ENCODE assay signal across 15 cellular contexts in the genomic region with DNA sequence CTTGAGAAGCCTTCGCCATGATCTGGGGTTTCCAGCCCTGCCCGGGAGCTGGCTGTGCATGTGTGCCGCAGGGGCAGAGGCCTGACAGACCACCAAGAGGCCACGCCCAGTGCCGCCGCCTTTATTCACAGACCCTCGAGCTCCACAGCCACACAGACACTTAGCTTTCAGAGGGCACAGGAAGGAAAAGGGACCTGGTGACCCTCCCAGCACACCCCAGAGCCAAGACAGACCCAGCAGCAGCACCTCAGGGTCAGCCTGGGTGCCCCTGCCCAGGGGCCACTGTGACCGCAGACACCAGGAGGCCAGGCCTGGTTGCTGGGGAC. TPM values are rescaled to one million over a fixed set of nuclear protein-coding genes. Genes with fewer than 3 reads are reported as not detected.
DNase-seq lines count a peak whose midpoint lies in the region; ATAC-seq, FAIRE-seq and TF ChIP-seq lines count a peak whose summit lies in the region.
"Had no signal": no experiment of that assay in that cellular context is flagged by ENCODE, and none has a peak within 500 bp of the region (broad histone marks: within the 10 kb centered on the region; RNA-seq: fewer than 3 reads in every experiment).

No MANE protein-coding gene starts in this region.

- H3K9ac ChIP-seq in rectal smooth muscle tissue (ENCODE audit: low read length) = peak overlapping the region; percentile 56

- no peak for TF ChIP-seq EP300 in A549 (IDR thresholded peaks at IDR 0.05)

- ATAC-seq in A549 = no peak

- H3K4me1 ChIP-seq in A549 = peaks cover 19% of the 10 kb centered on the region
- H3K4me1 ChIP-seq in Peyer's patch = peaks cover 0 to 15% (median 8%) of the 10 kb centered on the region in 4 donors
- H3K4me1 ChIP-seq in right atrium auricular region = peaks cover 0 to 23% of the 10 kb centered on the region in 2 donors
- H3K4me1 ChIP-seq in rectal smooth muscle tissue (ENCODE audit: control insufficient read depth, insufficient read depth, low read length) = peaks cover 8% of the 10 kb centered on the region
- H3K4me1 ChIP-seq in uterus = no peaks in the 10 kb centered on the region

- intact Hi-C loops in uterus (cut with DNase I; ENCODE audit: low total_unique reads) = no loop called here

- H3K4me2 ChIP-seq in A549 = peak overlapping the region; percentile 48
- H3K4me2 ChIP-seq: smooth muscle cell had no signal

- peak overlapping the region; percentile 54 to 81; a peak in 4 of 6 replicates for H3K27ac ChIP-seq in A549
- peak overlapping the region; percentile 31 to 92 (median 78) for H3K27ac ChIP-seq in Peyer's patch
- H3K27ac ChIP-seq in right atrium auricular region = peak overlapping the region; percentile 78 to 88
- H3K27ac ChIP-seq in rectal smooth muscle tissue (ENCODE audit: low read depth, low read length) = peak overlapping the region; percentile 86
- H3K27ac ChIP-seq in uterus = no peak overlapping the region

- POLR2A ChIA-PET in A549 (lab: Yijun Ruan, JAX) = interaction anchor here (1.0 to 1.3 kb wide), 2 partner anchors 11 kb away, joined by 3 to 4 read pairs; a partner anchor contains a TSS

- H3K36me3 ChIP-seq in Peyer's patch = peaks cover 0 to 7% (median 0%) of the 10 kb centered on the region in 3 donors
- H3K36me3 ChIP-seq in right atrium auricular region = no peaks in the 10 kb centered on the region
- H3K36me3 ChIP-seq in rectal smooth muscle tissue (ENCODE audit: control insufficient read depth, insufficient read depth, low read length) = no peaks in the 10 kb centered on the region
- no peaks in the 10 kb centered on the region for H3K36me3 ChIP-seq in uterus
- H3K36me3 ChIP-seq: MG63 had no signal

- no peak for TF ChIP-seq RAD21 in A549 (conservative IDR thresholded peaks at IDR 0.05 in 1 of 2, IDR thresholded peaks at IDR 0.05 in 1 of 2)

- 90% methylated on average over 3 of the region's 8 CpGs for WGBS in A549 (ENCODE audit: missing lambda C conversion rate)

- H3K4me3 ChIP-seq in A549 (no peak overlapping the region), Peyer's patch (no peak overlapping the region), right atrium auricular region (no peak overlapping the region), rectal smooth muscle tissue (ENCODE audit: low read length) (peak overlapping the region; percentile 27), uterus (no peak overlapping the region)
- H3K4me3 ChIP-seq: MG63, smooth muscle cell had no signal

- DNase-seq in A549 (ENCODE audit: low read depth in 1 of 2, low spot score in 1 of 2) = no peak
- no peak for DNase-seq in Peyer's patch
- DNase-seq in right atrium auricular region (ENCODE audit: low spot score) = no peak
- DNase-seq in HuH-7.5 (ENCODE audit: low spot score) = no peak
- DNase-seq in uterus = no peak
- no peak for DNase-seq in NCI-H1436 (lab: John Stamatoyannopoulos, UW)
- DNase-seq in HT-29 (ENCODE audit: low spot score) = no peak
- DNase-seq: activated naive CD4-positive, alpha-beta T cell; DMS79 had no signal

- no peak for FAIRE-seq in A549 (lab: Jason Lieb, UNC)
- FAIRE-seq: bronchial epithelial cell had no signal

- H3K27me3 ChIP-seq in Peyer's patch (no peaks in the 10 kb centered on the region), right atrium auricular region (no peaks in the 10 kb centered on the region), rectal smooth muscle tissue (ENCODE audit: control insufficient read depth, insufficient read depth, low read length) (no peaks in the 10 kb centered on the region), uterus (no peaks in the 10 kb centered on the region)
- H3K27me3 ChIP-seq: MG63 had no signal

- no peak for TF ChIP-seq CTCF in A549 (IDR thresholded peaks at IDR 0.05)
- TF ChIP-seq CTCF in Peyer's patch (IDR thresholded peaks at IDR 0.05) = no peak
- no peak for TF ChIP-seq CTCF in right atrium auricular region (IDR thresholded peaks at IDR 0.05)
- no peak for TF ChIP-seq CTCF in uterus (IDR thresholded peaks at IDR 0.05)

- TF ChIP-seq POLR2A in A549 (IDR thresholded peaks at IDR 0.05; ENCODE audit: low read length) (no peak), Peyer's patch (IDR thresholded peaks at IDR 0.05) (no peak), uterus (IDR thresholded peaks at IDR 0.05) (no peak)

- no peaks in the 10 kb centered on the region for H3K9me3 ChIP-seq in A549
- no peaks in the 10 kb centered on the region for H3K9me3 ChIP-seq in Peyer's patch
- H3K9me3 ChIP-seq in right atrium auricular region = no peaks in the 10 kb centered on the region
- no peaks in the 10 kb centered on the region for H3K9me3 ChIP-seq in uterus
- H3K9me3 ChIP-seq: MG63 had no signal

- CTCF ChIA-PET in A549 (lab: Yijun Ruan, JAX) = interaction anchor here (0.7 to 4.0 kb wide), 21 partner anchors 8 to 136 kb away, joined by 3 to 25 read pairs (median 4); a partner anchor contains a TSS

TF ChIP-seq in A549, 52 proteins besides CTCF, POLR2A, EP300 and RAD21:
- TF ChIP-seq RFX5 (IDR thresholded peaks at IDR 0.05) = no peak
- no peak for TF ChIP-seq CBX2 (IDR thresholded peaks at IDR 0.05; ENCODE audit: borderline replicate concordance, low read depth)

RNA-seq across cellular contexts. Expression of a gene that starts 10.8 kb away (rescaled TPM):
- 30.9 and 32.0 TPM in 2 replicates for polyA plus RNA-seq in A549 (2011; rRNA removed)
- 87.2 and 126 TPM in 2 replicates for polyA plus RNA-seq in A549 (2012; cell fraction: cytosol; rRNA removed)
- polyA plus RNA-seq in A549 (2012; cell fraction: nucleus; rRNA removed) = 108 and 113 TPM in 2 replicates
- polyA plus RNA-seq in A549 (2017; fragmentation: RNase III; extraction: RNeasy Plus Mini Kit Qiagen cat#74134 plus additional on column Dnase treatment) = 43.9 to 51.0 TPM (median 45.1 TPM) in 3 replicates
- polyA minus RNA-seq in A549 (2011; rRNA and poly(A)+ RNA removed) = 8.6 and 12.1 TPM in 2 replicates
- total RNA-seq in Peyer's patch = 10 to 100 TPM; 19.6 to 47.9 (median 28.8) TPM
- 100 to 1,000 TPM in 1 of 2 donors, 10 to 100 TPM in 1; 91.3 to 108 TPM for total RNA-seq in right atrium auricular region
- total RNA-seq in uterus = 10 to 100 TPM; 30.5 to 92.6 (median 61.3) TPM
- total RNA-seq in HT-29 (2014; rRNA removed; shearing (Covaris generic)) = 159 and 160 TPM in 2 replicates

RNA-seq across cellular contexts. Expression of a gene that starts 12.6 kb away (rescaled TPM):
- polyA plus RNA-seq in A549 (2011; rRNA removed) (not detected in 2 replicates), A549 (2017; fragmentation: RNase III; extraction: RNeasy Plus Mini Kit Qiagen cat#74134 plus additional on column Dnase treatment) (0.09 TPM in 1 of 3 replicates, not detected in the others)
- 0.30 and 0.39 TPM in 2 replicates for polyA plus RNA-seq in A549 (2012; cell fraction: cytosol; rRNA removed)
- polyA plus RNA-seq in A549 (2012; cell fraction: nucleus; rRNA removed) = 0.43 and 0.86 TPM in 2 replicates
- not detected in 2 replicates for polyA minus RNA-seq in A549 (2011; rRNA and poly(A)+ RNA removed)
- total RNA-seq in Peyer's patch (not detected), right atrium auricular region (not detected), uterus (1 to 10 TPM in 1 of 4 donors, not detected in 3; 1.6 TPM)
- 2.4 and 3.0 TPM in 2 replicates for total RNA-seq in HT-29 (2014; rRNA removed; shearing (Covaris generic))
- total RNA-seq: bronchial epithelial cell, glomerular endothelial cell had no signal

RNA-seq across cellular contexts. Expression of a gene that starts 18.3 kb away (rescaled TPM):
- polyA plus RNA-seq in A549 (2011; rRNA removed) (0.05 and 0.19 TPM in 2 replicates), A549 (2017; fragmentation: RNase III; extraction: RNeasy Plus Mini Kit Qiagen cat#74134 plus additional on column Dnase treatment) (0.37 to 0.46 TPM (median 0.45 TPM) in 3 replicates)
- 0.33 and 0.53 TPM in 2 replicates for polyA plus RNA-seq in A549 (2012; cell fraction: cytosol; rRNA removed)
- polyA plus RNA-seq in A549 (2012; cell fraction: nucleus; rRNA removed) = 3.8 and 5.6 TPM in 2 replicates
- polyA minus RNA-seq in A549 (2011; rRNA and poly(A)+ RNA removed) = not detected in 2 replicates
- total RNA-seq in Peyer's patch (1 to 10 TPM in 1 of 4 donors, under 1 TPM in 1, not detected in 2; 0.67 to 1.1 TPM), right atrium auricular region (not detected), uterus (not detected)
- 0.71 and 2.2 TPM in 2 replicates for total RNA-seq in HT-29 (2014; rRNA removed; shearing (Covaris generic))
- total RNA-seq: bronchial epithelial cell, glomerular endothelial cell, kidney epithelial cell, smooth muscle cell had no signal
- polyA plus RNA-seq: smooth muscle cell had no signal

RNA-seq across cellular contexts. Expression of a gene that starts 38.1 kb away (rescaled TPM):
- polyA plus RNA-seq in A549 (2011; rRNA removed) (102 and 285 TPM in 2 replicates), A549 (2017; fragmentation: RNase III; extraction: RNeasy Plus Mini Kit Qiagen cat#74134 plus additional on column Dnase treatment) (606 to 622 TPM (median 607 TPM) in 3 replicates)
- polyA plus RNA-seq in A549 (2012; cell fraction: cytosol; rRNA removed) = 93.4 and 125 TPM in 2 replicates
- polyA plus RNA-seq in A549 (2012; cell fraction: nucleus; rRNA removed) = 245 and 308 TPM in 2 replicates
- 213 and 224 TPM in 2 replicates for polyA minus RNA-seq in A549 (2011; rRNA and poly(A)+ RNA removed)
- total RNA-seq in Peyer's patch (1,000 to 10,000 TPM in 3 of 4 donors, 100 to 1,000 TPM in 1; 326 to 1,290 (median 1,196) TPM), right atrium auricular region (100 to 1,000 TPM; 321 to 426 TPM), uterus (100 to 1,000 TPM; 199 to 504 (median 304) TPM)
- 1,172 and 1,253 TPM in 2 replicates for total RNA-seq in HT-29 (2014; rRNA removed; shearing (Covaris generic))

RNA-seq across cellular contexts. Expression of a gene that starts 48.9 kb away (rescaled TPM):
- 44.3 and 64.0 TPM in 2 replicates for polyA plus RNA-seq in A549 (2011; rRNA removed)
- 289 and 364 TPM in 2 replicates for polyA plus RNA-seq in A549 (2012; cell fraction: cytosol; rRNA removed)
- 444 and 691 TPM in 2 replicates for polyA plus RNA-seq in A549 (2012; cell fraction: nucleus; rRNA removed)
- polyA plus RNA-seq in A549 (2017; fragmentation: RNase III; extraction: RNeasy Plus Mini Kit Qiagen cat#74134 plus additional on column Dnase treatment) = 497 to 567 TPM (median 503 TPM) in 3 replicates
- polyA minus RNA-seq in A549 (2011; rRNA and poly(A)+ RNA removed) = 45.3 and 70.2 TPM in 2 replicates
- 100 to 1,000 TPM; 282 to 475 (median 350) TPM for total RNA-seq in Peyer's patch
- 100 to 1,000 TPM in 1 of 2 donors, 10 to 100 TPM in 1; 59.4 to 145 TPM for total RNA-seq in right atrium auricular region
- total RNA-seq in uterus = 100 to 1,000 TPM in 1 of 4 donors, 10 to 100 TPM in 3; 31.2 to 350 (median 55.1) TPM
- 312 and 331 TPM in 2 replicates for total RNA-seq in HT-29 (2014; rRNA removed; shearing (Covaris generic))

Comparison
In these comparisons a context has a peak if more than half of its experiments do, and no peak if none do; other contexts are left out.
1. H3K27ac ChIP-seq: peak in A549 (2 of 2), Peyer's patch (4 of 4), right atrium auricular region (2 of 2) and rectal smooth muscle tissue (single experiment); none in uterus (0 of 2).